10 cellular contexts compared by ENCODE assay signal in genomic region chrX:37755073-37755472, GRCh38. TPM values are rescaled to one million over a fixed set of nuclear protein-coding genes. Genes with fewer than 3 reads are reported as not detected.
DNase-seq lines count a peak whose midpoint lies in the region; ATAC-seq and TF ChIP-seq lines count a peak whose summit lies in the region.
"Had no signal": no experiment of that assay in that cellular context is flagged by ENCODE, and none has a peak within 500 bp of the region (broad histone marks: within the 10 kb centered on the region; RNA-seq: fewer than 3 reads in every experiment).

No MANE protein-coding gene starts in this region.

- no peaks in the 10 kb centered on the region for H3K36me3 Mint-ChIP-seq in H9 (ENCODE audit: insufficient read depth in 1 of 3, low read depth in 3 of 3)

- no peak overlapping the region for H3K4me2 ChIP-seq in H9 (ENCODE audit: insufficient read depth, insufficient read length, low read length)

- no peak overlapping the region for H2BK12ac ChIP-seq in H9 (ENCODE audit: insufficient read length, low read depth, low read length)

- no peaks in the 10 kb centered on the region for H3K36me3 ChIP-seq in SJCRH30

- no peak overlapping the region for H3K18ac ChIP-seq in H9 (ENCODE audit: insufficient read length, low read depth, low read length)

- no peak overlapping the region for H2AK5ac ChIP-seq in H9 (ENCODE audit: insufficient read length, low read length)

- no peaks in the 10 kb centered on the region for H4K20me1 ChIP-seq in H9 (ENCODE audit: control insufficient read depth, insufficient read depth, insufficient read length)

- H3K4me3 ChIP-seq in SJCRH30 = no peak overlapping the region

- no peak overlapping the region for H3K4me3 Mint-ChIP-seq in H9

- H3K9ac ChIP-seq in H9 (ENCODE audit: extremely low read depth, insufficient read length, low read length) = no peak overlapping the region

- H3K23me2 ChIP-seq in H9 (ENCODE audit: insufficient read length, low read depth, low read length, poor library complexity, severe bottlenecking) = no peaks in the 10 kb centered on the region

- no peak overlapping the region for H3K56ac ChIP-seq in H9 (ENCODE audit: insufficient read length, low read depth, low read length)

- H2BK5ac ChIP-seq in H9 (ENCODE audit: insufficient read length, low read length) = no peak overlapping the region

- H4K91ac ChIP-seq in H9 (ENCODE audit: insufficient read length, low read depth, low read length) = no peak overlapping the region

- no CpG with 5 or more reads among the region's 1 CpG for WGBS in H9 (ENCODE audit: extremely low coverage, insufficient read length, low lambda C conversion rate)

- no peak overlapping the region for H3K4ac ChIP-seq in H9 (ENCODE audit: low read depth, low read length)

- H3K9me3 Mint-ChIP-seq in H9 = peaks cover 34 to 38% of the 10 kb centered on the region in 2 experiments

- H3K23ac ChIP-seq in H9 (ENCODE audit: insufficient read length, low read depth, low read length) = no peak overlapping the region

- no peaks in the 10 kb centered on the region for H3K79me1 ChIP-seq in H9 (ENCODE audit: insufficient read depth, low read depth, low read length, poor library complexity, severe bottlenecking)

- H3K14ac ChIP-seq in H9 (ENCODE audit: insufficient read depth, low read length) = no peak overlapping the region

- H3K27ac Mint-ChIP-seq in H9 = no peak overlapping the region

- H2BK15ac ChIP-seq in H9 (ENCODE audit: low read depth, low read length) = no peak overlapping the region

- no peak overlapping the region for H3K27ac ChIP-seq in SJCRH30
- H3K27ac ChIP-seq in H9 (ENCODE audit: insufficient read length, low read depth, low read length) = no peak overlapping the region
- H3K27ac ChIP-seq: 22Rv1 had no signal

- H3K27me3 ChIP-seq in SJCRH30 = no peaks in the 10 kb centered on the region
- H3K27me3 ChIP-seq in H9 (ENCODE audit: insufficient read depth, low read length) = no peaks in the 10 kb centered on the region

- peak; percentile 6 for DNase-seq in NK-92 treated with Interleukin-12 subunit alpha and Interleukin-12 subunit beta, amount 100 ng/mL, for 24 hours (lab: John Stamatoyannopoulos, UW)
- no peak for DNase-seq in NK-92 (lab: John Stamatoyannopoulos, UW; ENCODE audit: unreplicated experiment)
- peak; percentile 82 for DNase-seq in NAMALWA (ENCODE audit: low spot score)
- peak; percentile 39 for DNase-seq in medulla oblongata (ENCODE audit: extremely low spot score)
- no peak for DNase-seq in SJCRH30
- DNase-seq in H9 = no peak
- no peak for DNase-seq in NCI-H82 (lab: John Stamatoyannopoulos, UW)

- H4K8ac ChIP-seq in H9 (replicated peaks; ENCODE audit: insufficient read length, low read depth, low read length) = no peak overlapping the region

- H3K27me3 Mint-ChIP-seq in H9 (ENCODE audit: low read depth) = no peaks in the 10 kb centered on the region

- no peaks in the 10 kb centered on the region for H3K4me1 Mint-ChIP-seq in H9

- no peak overlapping the region for H2BK120ac ChIP-seq in H9 (ENCODE audit: low read depth, low read length, poor library complexity, severe bottlenecking)

- H2AFZ ChIP-seq in H9 (ENCODE audit: low read length) = no peak overlapping the region

- H3T11ph ChIP-seq in H9 (ENCODE audit: low read length) = no peak overlapping the region

- H4K5ac ChIP-seq in H9 (ENCODE audit: insufficient read length, low read depth, low read length) = no peak overlapping the region

- H3K4me1 ChIP-seq in SJCRH30 = no peaks in the 10 kb centered on the region
- H3K4me1 ChIP-seq in H9 (ENCODE audit: insufficient read depth, low read length) = no peaks in the 10 kb centered on the region

- no peak for TF ChIP-seq CTCF in H9 (conservative IDR thresholded peaks at IDR 0.05)

- no peaks in the 10 kb centered on the region for H3K79me2 ChIP-seq in H9 (ENCODE audit: insufficient read depth, low read length)

- ATAC-seq in HG02642 (IDR thresholded peaks at IDR 0.05; ENCODE audit: poor library complexity, unreplicated experiment) = peak; percentile 93
- ATAC-seq: Panc1 had no signal

- H2BK20ac ChIP-seq in H9 (ENCODE audit: low read depth, low read length, poor library complexity, severe bottlenecking) = no peak overlapping the region

- H3K9me3 ChIP-seq in SJCRH30 (replicated peaks) (no peaks in the 10 kb centered on the region), H9 (ENCODE audit: control insufficient read depth, low read depth, low read length) (no peaks in the 10 kb centered on the region)

RNA-seq across cellular contexts. Expression of gene CYBB, which starts 24.8 kb away (rescaled TPM):
- not detected in 2 replicates for total RNA-seq in SJCRH30 (2014; rRNA removed; shearing (Covaris generic))
- 0.04 and 0.07 TPM in 2 replicates for total RNA-seq in H9 (2021)

Comparison
In these comparisons a context has a peak if more than half of its experiments do, and no peak if none do; other contexts are left out.
1. DNase-seq: peak in NK-92 treated with Interleukin-12 subunit alpha and Interleukin-12 subunit beta, amount 100 ng/mL, for 24 hours (single experiment), NAMALWA (single experiment) and medulla oblongata (single experiment); none in NK-92 (single experiment), SJCRH30 (0 of 2), H9 (single experiment) and NCI-H82 (single experiment).